ENCODE assay signal across 27 cellular contexts in the genomic region with DNA sequence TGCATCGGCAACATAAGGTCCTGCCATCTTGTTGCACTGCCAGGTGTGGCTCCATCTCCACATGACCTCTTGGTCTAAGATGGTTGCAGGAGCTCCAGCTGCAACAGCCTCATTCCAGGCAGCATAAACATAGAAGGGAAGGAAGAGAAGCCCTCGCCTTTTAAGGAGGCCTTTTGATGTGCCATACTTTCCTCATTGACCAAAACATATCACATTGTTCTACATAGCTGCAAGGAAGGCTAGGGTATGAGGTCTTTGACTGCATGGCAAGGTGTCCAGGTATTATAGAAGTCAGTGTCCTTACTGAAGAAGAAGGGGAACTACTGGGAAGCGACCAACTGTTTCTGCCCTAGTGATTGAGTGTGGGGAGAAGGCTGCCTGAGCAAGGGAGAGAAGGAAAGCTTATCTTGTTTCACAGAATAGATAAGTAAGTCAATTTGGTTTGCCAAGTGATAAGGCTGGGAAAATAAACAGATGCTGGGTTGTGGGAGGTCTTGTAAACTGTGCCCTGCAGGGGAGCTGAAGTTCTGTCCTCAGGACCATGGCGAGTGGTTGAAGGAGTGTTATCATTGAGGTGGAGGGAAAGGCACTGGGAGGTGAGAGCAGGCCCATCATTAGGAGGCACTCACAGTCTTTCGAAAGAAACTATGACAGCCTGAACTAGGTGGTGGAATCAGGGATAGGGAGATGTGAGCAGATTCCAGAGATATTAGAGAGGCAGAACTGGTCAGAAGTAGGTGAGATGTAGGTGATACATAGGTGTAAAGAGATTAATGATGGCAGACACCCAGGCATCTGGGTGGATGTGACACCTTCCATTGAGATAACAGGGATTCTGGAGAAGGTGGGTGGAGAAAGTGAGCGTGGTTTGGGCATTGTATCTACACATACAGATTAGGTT.
"Had no signal": no experiment of that assay in that cellular context is flagged by ENCODE, and none has a peak within 500 bp of the region (broad histone marks: within the 10 kb centered on the region; RNA-seq: fewer than 3 reads in every experiment).

No MANE protein-coding gene starts in this region.

- H3K27me3 ChIP-seq: testis, transverse colon had no signal

- H3K4me1 Mint-ChIP-seq: activated naive CD4-positive, alpha-beta T cell treated with anti-CD3 and anti-CD28 coated beads, Interleukin-2, amount 50 U/mL, for 24 hours; activated naive CD8-positive, alpha-beta T cell treated with anti-CD3 and anti-CD28 coated beads, Interleukin-2, amount 50 U/mL, for 24 hours; naive B cell; T-helper 17 cell had no signal

- H3K79me2 ChIP-seq: parathyroid adenoma had no signal

- H3K9ac ChIP-seq: parathyroid adenoma had no signal

- FAIRE-seq: colon, keratinocyte had no signal

- H3K27ac Mint-ChIP-seq: activated CD8-positive, alpha-beta T cell treated with anti-CD3 and anti-CD28 coated beads for 36 hours; activated naive CD4-positive, alpha-beta T cell treated with anti-CD3 and anti-CD28 coated beads, Interleukin-2, amount 50 U/mL, for 24 hours; activated naive CD8-positive, alpha-beta T cell treated with anti-CD3 and anti-CD28 coated beads, Interleukin-2, amount 50 U/mL, for 24 hours; activated T-helper 2 cell treated with anti-CD3 and anti-CD28 coated beads, Interferon-gamma antibody, Interleukin-2, Interleukin-4, amounts not matched to agents 10 μg/mL and 5 μg/mL and 100 μg/mL, durations not matched to agents 14 hours and 24 hours and 36 hours; T-helper 17 cell had no signal

- H3K9me3 Mint-ChIP-seq: activated naive CD4-positive, alpha-beta T cell treated with anti-CD3 and anti-CD28 coated beads, Interleukin-2, amount 50 U/mL, for 24 hours; activated T-cell treated with anti-CD3 and anti-CD28 coated beads, Interleukin-2, amount 50 U/mL, for 4 hours; activated T-helper 2 cell treated with anti-CD3 and anti-CD28 coated beads, Interferon-gamma antibody, Interleukin-2, Interleukin-4, amounts not matched to agents 10 μg/mL and 5 μg/mL and 100 μg/mL, durations not matched to agents 14 hours and 24 hours and 36 hours had no signal

- H3K4me1 ChIP-seq: gastrocnemius medialis, parathyroid adenoma, spleen, testis, transverse colon had no signal

- H3K4me3 ChIP-seq: gastrocnemius medialis, spleen, testis, transverse colon had no signal

- H3K27ac ChIP-seq: gastrocnemius medialis, parathyroid adenoma, spleen, testis, transverse colon, WERI-Rb-1 had no signal

- H2AFZ ChIP-seq: parathyroid adenoma had no signal

- H3K9me3 ChIP-seq: gastrocnemius medialis, testis, transverse colon had no signal

- ATAC-seq: activated CD8-positive, alpha-beta T cell treated with anti-CD3 and anti-CD28 coated beads for 36 hours; activated naive CD8-positive, alpha-beta T cell treated with anti-CD3 and anti-CD28 coated beads, Interleukin-2, amount 50 U/mL, for 24 hours; activated T-cell treated with anti-CD3 and anti-CD28 coated beads, Interleukin-2, amount 50 U/mL, for 4 hours; gastrocnemius medialis; left ventricle myocardium superior; right cardiac atrium; T-helper 17 cell had no signal

- H3K4me3 Mint-ChIP-seq: activated CD8-positive, alpha-beta T cell treated with anti-CD3 and anti-CD28 coated beads for 36 hours; activated naive CD4-positive, alpha-beta T cell treated with anti-CD3 and anti-CD28 coated beads, Interleukin-2, amount 50 U/mL, for 24 hours; activated naive CD8-positive, alpha-beta T cell treated with anti-CD3 and anti-CD28 coated beads, Interleukin-2, amount 50 U/mL, for 24 hours; activated T-cell treated with anti-CD3 and anti-CD28 coated beads, Interleukin-2, amount 50 U/mL, for 4 hours; naive B cell; T-helper 17 cell had no signal

- H3K36me3 Mint-ChIP-seq: activated naive CD4-positive, alpha-beta T cell treated with anti-CD3 and anti-CD28 coated beads, Interleukin-2, amount 50 U/mL, for 24 hours had no signal

- H3K36me3 ChIP-seq: gastrocnemius medialis, spleen, transverse colon, WERI-Rb-1 had no signal

- DNase-seq: activated CD4-positive, alpha-beta T cell treated with anti-CD3 and anti-CD28 coated beads, Interleukin-2, amount 50 U/mL, for 1 hour; activated CD4-positive, CD25-positive, alpha-beta regulatory T cell treated with anti-CD3 and anti-CD28 coated beads, Interleukin-2, amount 50 U/mL, for 72 hours; activated CD8-positive, alpha-beta T cell treated with anti-CD3 and anti-CD28 coated beads for 36 hours; activated naive CD8-positive, alpha-beta T cell treated with anti-CD3 and anti-CD28 coated beads, Interleukin-2, amount 50 U/mL, for 24 hours; activated T-cell treated with anti-CD3 and anti-CD28 coated beads, Interleukin-2, amount 50 U/mL, for 4 hours; anterior cingulate cortex; dermis blood vessel endothelial cell; effector CD4-positive, alpha-beta T cell; gastrocnemius medialis; glutamatergic neuron; left cardiac atrium; left ventricle myocardium superior; naive B cell; nucleus accumbens; right cardiac atrium; spleen; stimulated activated naive CD4-positive, alpha-beta T cell treated with Interleukin-2 at 50 U/mL for 16 hours; T-helper 17 cell; T1000; testis; transverse colon; WERI-Rb-1 had no signal

- H3K27me3 Mint-ChIP-seq: activated naive CD4-positive, alpha-beta T cell treated with anti-CD3 and anti-CD28 coated beads, Interleukin-2, amount 50 U/mL, for 24 hours had no signal
